In the genomic region with DNA sequence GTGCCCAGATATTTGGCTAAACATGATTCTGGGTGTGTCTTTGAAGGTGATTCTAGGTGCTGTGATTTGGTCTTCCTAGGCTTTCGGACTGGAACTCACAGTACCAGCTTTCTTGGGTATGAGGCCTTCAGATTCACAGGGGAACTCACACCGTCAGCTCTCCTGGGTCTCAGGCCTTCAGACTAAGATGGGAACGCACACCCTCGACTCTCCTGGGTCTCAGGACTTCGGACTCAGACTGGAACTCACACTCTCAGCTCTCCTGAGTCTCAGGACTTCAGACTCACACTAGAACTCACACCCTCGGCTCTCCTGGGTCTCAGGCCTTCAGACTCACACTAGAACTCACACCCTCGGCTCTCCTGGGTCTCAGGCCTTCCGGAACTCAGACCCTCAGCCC, we compare ENCODE assay signal across 25 cellular contexts.
"Had no signal": no experiment of that assay in that cellular context is flagged by ENCODE, and none has a peak within 500 bp of the region (broad histone marks: within the 10 kb centered on the region; RNA-seq: fewer than 3 reads in every experiment).

No MANE protein-coding gene starts in this region.

- H3K4me1 ChIP-seq: prostate gland, stomach, thyroid gland, upper lobe of left lung had no signal

- H3K36me3 ChIP-seq: brain microvascular endothelial cell, prostate gland, stomach, thyroid gland, upper lobe of left lung, WERI-Rb-1 had no signal

- H3K27me3 ChIP-seq: brain microvascular endothelial cell, stomach, thyroid gland, upper lobe of left lung had no signal

- DNase-seq: activated CD4-positive, alpha-beta T cell treated with anti-CD3 and anti-CD28 coated beads, Interleukin-2, amount 10 ng/mL, durations not matched to agents 24 days and 14 days; activated effector memory CD4-positive, alpha-beta T cell treated with anti-CD3 and anti-CD28 coated beads, Interleukin-2, amount 50 U/mL, for 16 hours; activated naive CD4-positive, alpha-beta T cell treated with anti-CD3 and anti-CD28 coated beads for 36 hours; activated T-cell treated with anti-CD3 and anti-CD28 coated beads for 4 hours; amniotic stem cell; brain microvascular endothelial cell; dermis blood vessel endothelial cell; effector CD4-positive, alpha-beta T cell; left cardiac atrium; left ventricle myocardium superior; naive thymus-derived CD4-positive, alpha-beta T cell; stimulated activated CD4-positive, alpha-beta T cell treated with anti-CD3 and anti-CD28 coated beads, Interleukin-4, amount 100 ng/mL, for 4 hours; stimulated activated CD8-positive, alpha-beta memory T cell treated with anti-CD3 and anti-CD28 coated beads, Interleukin-4, amount 100 ng/mL, for 48 hours; stimulated activated naive B cell treated with anti-CD40 and anti-IgM and Interleukin-4, amounts not matched to agents 10 μg/mL and 1 μg/mL and 100 μg/mL, for 72 hours; stomach; T-helper 9 cell; thyroid gland; upper lobe of left lung; WERI-Rb-1 had no signal

- H3K4me3 Mint-ChIP-seq: activated CD4-positive, alpha-beta T cell treated with anti-CD3 and anti-CD28 coated beads, Interleukin-2, amount 10 ng/mL, durations not matched to agents 24 days and 14 days; activated naive CD4-positive, alpha-beta T cell treated with anti-CD3 and anti-CD28 coated beads for 36 hours; stimulated activated naive B cell treated with anti-CD40 and anti-IgM and Interleukin-4, amounts not matched to agents 10 μg/mL and 1 μg/mL and 100 μg/mL, for 72 hours had no signal

- H3K9me3 ChIP-seq: thyroid gland, upper lobe of left lung had no signal

- H3K27ac Mint-ChIP-seq: activated naive CD4-positive, alpha-beta T cell treated with anti-CD3 and anti-CD28 coated beads for 36 hours had no signal

- H3K4me3 ChIP-seq: prostate gland, SK-N-MC, skin epidermis, stomach, thyroid gland, upper lobe of left lung had no signal

- H3K27ac ChIP-seq: brain microvascular endothelial cell, epithelial cell of prostate, prostate gland, SK-N-MC, skin epidermis, stomach, thyroid gland, upper lobe of left lung, WERI-Rb-1 had no signal

- ATAC-seq: activated CD4-positive, CD25-positive, alpha-beta regulatory T cell treated with anti-CD3 and anti-CD28 coated beads, Interleukin-2, amount 50 U/mL, for 24 hours; left cardiac atrium; left ventricle myocardium superior; naive thymus-derived CD4-positive, alpha-beta T cell; sciatic nerve; stimulated activated naive B cell treated with anti-CD40 and anti-IgM and Interleukin-4, amounts not matched to agents 10 μg/mL and 1 μg/mL and 100 μg/mL, for 72 hours had no signal
